Comparison of ENCODE assay signal across 1 cellular context in genomic region chr15:46703871-46704637, GRCh38.
TF ChIP-seq lines count a peak whose summit lies in the region.

No MANE protein-coding gene starts in this region.

TF ChIP-seq in GM23338, 12 proteins besides CTCF, POLR2A, EP300 and RAD21 (continued from another document):
- no peak for TF ChIP-seq REST (IDR thresholded peaks at IDR 0.05; ENCODE audit: unreplicated experiment)
- TF ChIP-seq ETS1 (IDR thresholded peaks at IDR 0.05), result no peak
- no peak for TF ChIP-seq EZH2 (IDR thresholded peaks at IDR 0.05; ENCODE audit: low read depth, unreplicated experiment)
- TF ChIP-seq ZNF114 (CRISPR knock-in tag; IDR thresholded peaks at IDR 0.05), result no peak
- TF ChIP-seq POLR2AphosphoS5 (IDR thresholded peaks at IDR 0.05; ENCODE audit: low read depth), result no peak
- TF ChIP-seq EZH2phosphoT487 (IDR thresholded peaks at IDR 0.05; ENCODE audit: unreplicated experiment), result no peak
- TF ChIP-seq CREB1 (CRISPR knock-in tag; IDR thresholded peaks at IDR 0.05; ENCODE audit: low read depth), result no peak
- no peak for TF ChIP-seq ZNF331 (CRISPR knock-in tag; IDR thresholded peaks at IDR 0.05; ENCODE audit: low read depth)
